Comparison of ENCODE assay signal across 19 cellular contexts in the genomic region with DNA sequence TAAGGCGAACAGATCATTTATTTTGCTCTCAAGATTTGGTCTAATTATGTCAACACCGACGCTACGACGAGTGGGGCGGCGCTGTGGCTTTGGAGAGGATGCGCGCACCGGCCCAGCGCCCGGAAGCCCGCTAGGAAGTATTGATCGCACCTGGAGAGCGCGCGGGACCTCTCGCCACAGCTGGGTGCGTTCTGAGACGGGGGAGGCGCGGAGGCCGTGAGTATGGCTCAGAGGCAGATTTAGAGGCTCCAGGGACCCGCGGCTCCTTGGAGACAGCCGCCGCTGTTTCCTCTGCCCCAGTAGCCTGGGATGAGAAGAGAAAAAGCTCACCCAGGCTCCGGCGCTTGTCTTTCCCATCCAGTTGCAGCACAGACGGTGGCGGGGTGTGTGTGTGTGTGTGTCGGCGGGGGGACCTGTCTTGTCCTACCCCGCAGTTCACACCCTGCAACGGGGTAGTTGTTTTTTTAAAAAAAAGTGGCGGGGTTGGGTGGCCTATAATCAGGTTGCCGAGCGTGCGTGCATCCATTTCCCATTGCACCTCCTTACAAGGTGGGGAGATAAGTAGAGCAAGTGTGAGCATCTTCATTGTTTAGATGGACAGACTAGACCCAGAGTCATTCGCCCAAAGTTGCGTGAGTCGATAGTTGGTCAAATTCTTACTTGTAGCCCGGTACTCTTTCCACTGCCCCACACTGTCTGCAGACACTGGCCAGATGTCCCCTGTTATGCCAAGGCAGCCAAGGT. TPM values are rescaled to one million over a fixed set of nuclear protein-coding genes. Genes with fewer than 3 reads are reported as not detected.
DNase-seq lines count a peak whose midpoint lies in the region; ATAC-seq, FAIRE-seq and TF ChIP-seq lines count a peak whose summit lies in the region.
"Had no signal": no experiment of that assay in that cellular context is flagged by ENCODE, and none has a peak within 500 bp of the region (broad histone marks: within the 10 kb centered on the region; RNA-seq: fewer than 3 reads in every experiment).

No MANE protein-coding gene starts in this region.

- no peak for FAIRE-seq in astrocyte (lab: Jason Lieb, UNC)
- FAIRE-seq: endometrium had no signal

- no peak overlapping the region for H3K14ac ChIP-seq in trophoblast cell (ENCODE audit: low read length)

- H3K4me1 Mint-ChIP-seq in activated CD4-positive, alpha-beta memory T cell treated with anti-CD3 and anti-CD28 coated beads, Interleukin-2, amount 10 ng/mL, durations not matched to agents 7 days and 5 days, result peaks cover 13% of the 10 kb centered on the region
- H3K4me1 Mint-ChIP-seq in activated CD4-positive, alpha-beta memory T cell treated with anti-CD3 and anti-CD28 coated beads for 36 hours (ENCODE audit: low read depth), result no peaks in the 10 kb centered on the region
- H3K4me1 Mint-ChIP-seq in astrocyte (ENCODE audit: low read depth, unreplicated experiment), result no peaks in the 10 kb centered on the region
- H3K4me1 Mint-ChIP-seq: T-helper 17 cell had no signal

- H3K23ac ChIP-seq in trophoblast cell (ENCODE audit: low read length), result no peak overlapping the region

- peak; percentile 19 for DNase-seq in activated CD4-positive, alpha-beta memory T cell treated with anti-CD3 and anti-CD28 coated beads, Interleukin-2, amount 10 ng/mL, durations not matched to agents 7 days and 5 days
- DNase-seq in activated CD4-positive, alpha-beta memory T cell treated with anti-CD3 and anti-CD28 coated beads for 36 hours, result no peak
- DNase-seq in MM.1S (peak; percentile 58), astrocyte (ENCODE audit: low read depth) (no peak), trophoblast cell (no peak), Ammon's horn (ENCODE audit: low spot score) (no peak), NCI-H1092 treated with DMSO at 0.1 percent for 48 hours (lab: John Stamatoyannopoulos, UW) (no peak)
- DNase-seq: activated gamma-delta T cell treated with Interleukin-2 at 50 U/mL for 16 hours, AML-193, EL, Karpas-422, Peyer's patch, T-helper 17 cell, transverse colon had no signal

- H3K4me3 ChIP-seq in MM.1S (ENCODE audit: low read length), result peak overlapping the region; percentile 30; the same call in 1 of the 2 replicates
- H3K4me3 ChIP-seq in astrocyte (ENCODE audit: insufficient read depth, low read depth, low read length), result no peak overlapping the region
- peak overlapping the region; percentile 41 for H3K4me3 ChIP-seq in trophoblast cell (ENCODE audit: low read depth, low read length)
- H3K4me3 ChIP-seq: cardiac muscle cell, Peyer's patch, transverse colon had no signal

- H3K4me1 ChIP-seq in MM.1S (ENCODE audit: low read length) (no peaks in the 10 kb centered on the region), astrocyte (ENCODE audit: insufficient read depth, low read length) (no peaks in the 10 kb centered on the region), trophoblast cell (ENCODE audit: control insufficient read depth in 1 of 2, insufficient read depth in 2 of 2, low read length in 2 of 2) (peaks cover 0 to 4% of the 10 kb centered on the region in 2 experiments)
- H3K4me1 ChIP-seq: Peyer's patch, transverse colon had no signal

- H3K27ac Mint-ChIP-seq in activated CD4-positive, alpha-beta memory T cell treated with anti-CD3 and anti-CD28 coated beads, Interleukin-2, amount 10 ng/mL, durations not matched to agents 7 days and 5 days, result no peak overlapping the region
- no peak overlapping the region for H3K27ac Mint-ChIP-seq in activated CD4-positive, alpha-beta memory T cell treated with anti-CD3 and anti-CD28 coated beads for 36 hours
- no peak overlapping the region for H3K27ac Mint-ChIP-seq in astrocyte (ENCODE audit: unreplicated experiment)
- H3K27ac Mint-ChIP-seq: T-helper 17 cell had no signal

- H3F3A ChIP-seq in MM.1S (ENCODE audit: insufficient read depth, low read length), result no peaks in the 10 kb centered on the region

- no peak for TF ChIP-seq CTCF in MM.1S (IDR thresholded peaks at IDR 0.05; ENCODE audit: low read length)
- TF ChIP-seq CTCF in astrocyte (IDR thresholded peaks at IDR 0.05; ENCODE audit: insufficient read depth, low read depth, low read length), result no peak

- H3K79me1 ChIP-seq in trophoblast cell (ENCODE audit: low read length), result no peaks in the 10 kb centered on the region

- no peak overlapping the region for H2BK120ac ChIP-seq in trophoblast cell (ENCODE audit: insufficient read depth, low read length, poor library complexity)

- H3K79me2 ChIP-seq in MM.1S (ENCODE audit: low read length), result no peaks in the 10 kb centered on the region
- H3K79me2 ChIP-seq in astrocyte (ENCODE audit: insufficient read depth, low read length), result no peaks in the 10 kb centered on the region
- H3K79me2 ChIP-seq in trophoblast cell (ENCODE audit: control insufficient read depth, insufficient read depth, low read length, poor library complexity), result no peaks in the 10 kb centered on the region

- no peak overlapping the region for H4K91ac ChIP-seq in trophoblast cell (ENCODE audit: low read depth, low read length)

- no peak overlapping the region for H2AK5ac ChIP-seq in trophoblast cell (ENCODE audit: low read length)

- H3K4me2 ChIP-seq in MM.1S (ENCODE audit: low read depth, low read length) (peak overlapping the region; percentile 41; the same call in 1 of the 2 replicates), astrocyte (ENCODE audit: low read length) (no peak overlapping the region), trophoblast cell (ENCODE audit: low read length) (peak overlapping the region; percentile 52)

- H4K12ac ChIP-seq in trophoblast cell (ENCODE audit: low read depth, low read length), result no peak overlapping the region

- H3K9me3 ChIP-seq in MM.1S (replicated peaks; ENCODE audit: insufficient read depth, low read length) (no peaks in the 10 kb centered on the region), astrocyte (ENCODE audit: insufficient read depth, low read depth, low read length) (no peaks in the 10 kb centered on the region), trophoblast cell (ENCODE audit: insufficient read depth, low read depth, low read length) (no peaks in the 10 kb centered on the region)
- H3K9me3 ChIP-seq: Peyer's patch, transverse colon had no signal

- peak overlapping the region; percentile 38 for H3K4me3 Mint-ChIP-seq in activated CD4-positive, alpha-beta memory T cell treated with anti-CD3 and anti-CD28 coated beads, Interleukin-2, amount 10 ng/mL, durations not matched to agents 7 days and 5 days
- no peak overlapping the region for H3K4me3 Mint-ChIP-seq in activated CD4-positive, alpha-beta memory T cell treated with anti-CD3 and anti-CD28 coated beads for 36 hours
- H3K4me3 Mint-ChIP-seq in astrocyte (ENCODE audit: unreplicated experiment), result peak overlapping the region; percentile 24
- H3K4me3 Mint-ChIP-seq: T-helper 17 cell had no signal

- H3K9ac ChIP-seq in MM.1S (ENCODE audit: low read length) (no peak overlapping the region), astrocyte (ENCODE audit: low read length) (no peak overlapping the region), trophoblast cell (ENCODE audit: low read length) (no peak overlapping the region)

- no peak overlapping the region for H2BK5ac ChIP-seq in trophoblast cell (ENCODE audit: low read depth, low read length, poor library complexity)

- no peaks in the 10 kb centered on the region for H3K9me2 ChIP-seq in MM.1S (replicated peaks; ENCODE audit: insufficient read depth, low read length)

- POLR2A ChIA-PET in activated CD4-positive, alpha-beta memory T cell treated with anti-CD3 and anti-CD28 coated beads, Interleukin-2, amount 10 ng/mL, durations not matched to agents 7 days and 5 days (lab: Charles Lee), result no interaction called here
- POLR2A ChIA-PET in activated CD4-positive, alpha-beta memory T cell treated with anti-CD3 and anti-CD28 coated beads for 36 hours (lab: Charles Lee), result no interaction called here

- WGBS in trophoblast cell (ENCODE audit: extremely low coverage, insufficient coverage, insufficient read length), result no CpG with 5 or more reads among the region's 43 CpGs

- H3K27me3 Mint-ChIP-seq in activated CD4-positive, alpha-beta memory T cell treated with anti-CD3 and anti-CD28 coated beads, Interleukin-2, amount 10 ng/mL, durations not matched to agents 7 days and 5 days, result peaks cover 38% of the 10 kb centered on the region
- H3K27me3 Mint-ChIP-seq in activated CD4-positive, alpha-beta memory T cell treated with anti-CD3 and anti-CD28 coated beads for 36 hours, result peaks cover 40% of the 10 kb centered on the region
- H3K27me3 Mint-ChIP-seq in astrocyte (ENCODE audit: low read depth, unreplicated experiment), result peaks cover 94% of the 10 kb centered on the region

- H4K20me1 ChIP-seq in MM.1S (ENCODE audit: insufficient read depth, low read length), result no peaks in the 10 kb centered on the region
- no peaks in the 10 kb centered on the region for H4K20me1 ChIP-seq in astrocyte (ENCODE audit: insufficient read depth, low read length)

- no peak overlapping the region for H3K18ac ChIP-seq in trophoblast cell (ENCODE audit: low read length)

- H3K27ac ChIP-seq in MM.1S (ENCODE audit: low read length) (no peak overlapping the region), astrocyte (ENCODE audit: low read depth, low read length) (no peak overlapping the region), trophoblast cell (ENCODE audit: low read depth, low read length) (no peak overlapping the region)
- H3K27ac ChIP-seq: cardiac muscle cell, Peyer's patch, transverse colon had no signal

- no peaks in the 10 kb centered on the region for H3K36me3 Mint-ChIP-seq in activated CD4-positive, alpha-beta memory T cell treated with anti-CD3 and anti-CD28 coated beads, Interleukin-2, amount 10 ng/mL, durations not matched to agents 7 days and 5 days (ENCODE audit: low read depth)
- no peaks in the 10 kb centered on the region for H3K36me3 Mint-ChIP-seq in activated CD4-positive, alpha-beta memory T cell treated with anti-CD3 and anti-CD28 coated beads for 36 hours
- no peaks in the 10 kb centered on the region for H3K36me3 Mint-ChIP-seq in astrocyte (ENCODE audit: low read depth, unreplicated experiment)

- CTCF ChIA-PET in activated CD4-positive, alpha-beta memory T cell treated with anti-CD3 and anti-CD28 coated beads, Interleukin-2, amount 10 ng/mL, durations not matched to agents 7 days and 5 days (lab: Charles Lee), result no interaction called here
- CTCF ChIA-PET in activated CD4-positive, alpha-beta memory T cell treated with anti-CD3 and anti-CD28 coated beads for 36 hours (lab: Charles Lee), result interaction anchor here (0.6 kb wide), 1 partner anchor 130 kb away, joined by 3 read pairs; no protein-coding TSS in a partner anchor

- peaks cover 3% of the 10 kb centered on the region for H3K9me3 Mint-ChIP-seq in activated CD4-positive, alpha-beta memory T cell treated with anti-CD3 and anti-CD28 coated beads, Interleukin-2, amount 10 ng/mL, durations not matched to agents 7 days and 5 days
- peaks cover 6% of the 10 kb centered on the region for H3K9me3 Mint-ChIP-seq in activated CD4-positive, alpha-beta memory T cell treated with anti-CD3 and anti-CD28 coated beads for 36 hours
- H3K9me3 Mint-ChIP-seq in astrocyte (ENCODE audit: unreplicated experiment), result peaks cover 20% of the 10 kb centered on the region

- H3K36me3 ChIP-seq in MM.1S (replicated peaks; ENCODE audit: insufficient read depth, low read length) (no peaks in the 10 kb centered on the region), astrocyte (ENCODE audit: insufficient read depth, low read length) (no peaks in the 10 kb centered on the region), trophoblast cell (ENCODE audit: control insufficient read depth in 1 of 2, insufficient read depth in 2 of 2, low read length in 2 of 2) (no peaks in the 10 kb centered on the region)
- H3K36me3 ChIP-seq: cardiac muscle cell, Peyer's patch, transverse colon had no signal

- H2AFZ ChIP-seq in MM.1S (ENCODE audit: low read length) (peak overlapping the region; percentile 28; the same call in 1 of the 2 replicates), astrocyte (ENCODE audit: low read depth, low read length) (no peak overlapping the region), trophoblast cell (ENCODE audit: insufficient read depth, low read length, poor library complexity) (no peak overlapping the region)

- no peak overlapping the region for H3K4ac ChIP-seq in trophoblast cell (ENCODE audit: low read depth, low read length)

- H4K8ac ChIP-seq in trophoblast cell (ENCODE audit: low read depth, low read length), result no peak overlapping the region

- H2BK12ac ChIP-seq in trophoblast cell (ENCODE audit: low read length), result no peak overlapping the region

- intact Hi-C loops in activated CD4-positive, alpha-beta memory T cell treated with anti-CD3 and anti-CD28 coated beads for 36 hours (cut with micrococcal nuclease), result no loop called here

- no peak for ATAC-seq in GM21515 (IDR thresholded peaks at IDR 0.05; ENCODE audit: unreplicated experiment)
- ATAC-seq: left lobe of liver, T-helper 17 cell had no signal

- no peaks in the 10 kb centered on the region for H3K27me3 ChIP-seq in MM.1S (replicated peaks; ENCODE audit: insufficient read depth, low read length)
- peaks cover 8% of the 10 kb centered on the region for H3K27me3 ChIP-seq in astrocyte (ENCODE audit: insufficient read depth, low read length)
- peaks cover 50% of the 10 kb centered on the region for H3K27me3 ChIP-seq in trophoblast cell (ENCODE audit: insufficient read depth, low read length)

RNA-seq across cellular contexts. Expression of a gene that starts 11.2 kb away (rescaled TPM):
- total RNA-seq in activated CD4-positive, alpha-beta memory T cell treated with anti-CD3 and anti-CD28 coated beads, Interleukin-2, amount 10 ng/mL, durations not matched to agents 7 days and 5 days, result not detected
- total RNA-seq in activated CD4-positive, alpha-beta memory T cell treated with anti-CD3 and anti-CD28 coated beads for 36 hours, result not detected
- not detected in 2 replicates for total RNA-seq in astrocyte
- not detected in 2 replicates for polyA plus RNA-seq in trophoblast cell (2013)
- total RNA-seq: cardiac muscle cell, left lobe of liver, Peyer's patch, pulmonary artery endothelial cell, T-helper 17 cell, transverse colon had no signal
- polyA plus RNA-seq: cardiac muscle cell had no signal

Comparison
In these comparisons a context has a peak if more than half of its experiments do, and no peak if none do; other contexts are left out.
1. DNase-seq: peak in activated CD4-positive, alpha-beta memory T cell treated with anti-CD3 and anti-CD28 coated beads, Interleukin-2, amount 10 ng/mL, durations not matched to agents 7 days and 5 days (single experiment) and MM.1S (single experiment); none in activated CD4-positive, alpha-beta memory T cell treated with anti-CD3 and anti-CD28 coated beads for 36 hours (single experiment), astrocyte (single experiment), trophoblast cell (0 of 2), Ammon's horn (single experiment) and NCI-H1092 treated with DMSO at 0.1 percent for 48 hours (single experiment).